31 cellular contexts compared by ENCODE assay signal in the genomic region with DNA sequence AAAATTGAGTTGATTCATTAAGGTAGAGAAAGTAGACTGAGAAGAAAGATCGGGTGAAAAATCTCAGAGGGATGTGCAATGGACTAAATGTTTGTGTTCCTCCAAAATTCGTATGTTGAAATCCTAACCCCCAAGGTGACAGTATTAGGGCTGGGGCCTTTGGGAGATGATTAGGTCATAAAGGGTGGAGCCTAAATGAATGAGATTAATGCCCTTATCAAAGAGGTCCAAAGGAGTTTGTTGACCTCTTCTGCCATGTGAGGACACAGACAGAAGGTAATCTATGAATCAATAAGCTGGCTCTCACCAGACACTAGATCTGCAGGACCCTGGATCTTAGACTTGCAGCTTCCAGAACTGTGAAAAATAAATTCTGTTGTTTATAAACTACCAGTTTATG.
"Had no signal": no experiment of that assay in that cellular context is flagged by ENCODE, and none has a peak within 500 bp of the region (broad histone marks: within the 10 kb centered on the region; RNA-seq: fewer than 3 reads in every experiment).

No MANE protein-coding gene starts in this region.

- H3K27ac ChIP-seq: ascending aorta, cardiac muscle cell, colonic mucosa, epithelial cell of prostate, pancreas, prostate gland, sigmoid colon, stomach, suprapubic skin, tibial artery, upper lobe of right lung had no signal

- H3K4me3 ChIP-seq: ascending aorta, cardiac muscle cell, colonic mucosa, pancreas, prostate gland, sigmoid colon, stomach, suprapubic skin, tibial artery, upper lobe of right lung had no signal

- H3K4me1 ChIP-seq: ascending aorta, colonic mucosa, prostate gland had no signal

- DNase-seq: activated CD4-positive, alpha-beta T cell treated with anti-CD3 and anti-CD28 coated beads for 36 hours; activated CD4-positive, alpha-beta T cell treated with anti-CD3 and anti-CD28 coated beads, Interleukin-2, amount 50 U/mL, for 4 hours; activated CD4-positive, CD25-positive, alpha-beta regulatory T cell; activated CD8-positive, alpha-beta memory T cell treated with anti-CD3 and anti-CD28 coated beads for 24 hours; activated effector memory CD4-positive, alpha-beta T cell treated with anti-CD3 and anti-CD28 coated beads, Interleukin-2, amount 50 U/mL, for 16 hours; activated naive CD4-positive, alpha-beta T cell treated with anti-CD3 and anti-CD28 coated beads, Interleukin-2, amount 10 ng/mL, durations not matched to agents 7 days and 5 days; activated naive CD8-positive, alpha-beta T cell treated with anti-CD3 and anti-CD28 coated beads, Interleukin-2, amount 10 ng/mL, durations not matched to agents 7 days and 5 days; cerebellar nuclear complex; colonic mucosa; effector CD8-positive, alpha-beta T cell; left ventricle myocardium superior; mammary epithelial cell; nephron progenitor cell; nucleus accumbens; pancreas; retina; sigmoid colon; stimulated activated CD4-positive, alpha-beta T cell treated with anti-CD3 and anti-CD28 coated beads, Interleukin-15, amount 100 ng/mL, for 24 hours; stimulated activated CD4-positive, alpha-beta T cell treated with anti-CD3 and anti-CD28 coated beads, Interleukin-2, amount 100 ng/mL, for 24 hours; stimulated activated naive B cell treated with anti-CD40 and anti-IgM and Interleukin-4, amounts not matched to agents 10 μg/mL and 1 μg/mL and 100 μg/mL, for 72 hours; stomach; T1000; tibial artery; upper lobe of right lung had no signal

- H3K27me3 Mint-ChIP-seq: stimulated activated naive B cell treated with anti-CD40 and anti-IgM and Interleukin-4, amounts not matched to agents 10 μg/mL and 1 μg/mL and 100 μg/mL, for 72 hours had no signal

- ATAC-seq: activated CD4-positive, alpha-beta T cell treated with anti-CD3 and anti-CD28 coated beads for 36 hours; left ventricle myocardium superior; pancreas; stimulated activated naive B cell treated with anti-CD40 and anti-IgM and Interleukin-4, amounts not matched to agents 10 μg/mL and 1 μg/mL and 100 μg/mL, for 72 hours; upper lobe of right lung had no signal

- H3K9me3 ChIP-seq: ascending aorta, colonic mucosa, pancreas, prostate gland, sigmoid colon, stomach, suprapubic skin, tibial artery, upper lobe of right lung had no signal

- H3K27ac Mint-ChIP-seq: activated CD4-positive, alpha-beta T cell treated with anti-CD3 and anti-CD28 coated beads for 36 hours; activated naive CD4-positive, alpha-beta T cell treated with anti-CD3 and anti-CD28 coated beads, Interleukin-2, amount 10 ng/mL, durations not matched to agents 7 days and 5 days; activated naive CD8-positive, alpha-beta T cell treated with anti-CD3 and anti-CD28 coated beads, Interleukin-2, amount 10 ng/mL, durations not matched to agents 7 days and 5 days; brain; nephron progenitor cell; stimulated activated naive B cell treated with anti-CD40 and anti-IgM and Interleukin-4, amounts not matched to agents 10 μg/mL and 1 μg/mL and 100 μg/mL, for 72 hours; T-helper 1 cell treated with Interleukin-12 subunit alpha and Interleukin-12 subunit beta and Interleukin-4 antibody, amounts not matched to agents 30 μg/mL and 1 μg/mL, for 36 hours had no signal

- H3K27me3 ChIP-seq: ascending aorta, colonic mucosa, pancreas, sigmoid colon, stomach, suprapubic skin, tibial artery, upper lobe of right lung had no signal

- H3K4me3 Mint-ChIP-seq: activated CD4-positive, alpha-beta T cell treated with anti-CD3 and anti-CD28 coated beads for 36 hours; activated naive CD4-positive, alpha-beta T cell treated with anti-CD3 and anti-CD28 coated beads, Interleukin-2, amount 10 ng/mL, durations not matched to agents 7 days and 5 days; activated naive CD8-positive, alpha-beta T cell treated with anti-CD3 and anti-CD28 coated beads, Interleukin-2, amount 10 ng/mL, durations not matched to agents 7 days and 5 days; brain; nephron progenitor cell; stimulated activated naive B cell treated with anti-CD40 and anti-IgM and Interleukin-4, amounts not matched to agents 10 μg/mL and 1 μg/mL and 100 μg/mL, for 72 hours; T-helper 1 cell treated with Interleukin-12 subunit alpha and Interleukin-12 subunit beta and Interleukin-4 antibody, amounts not matched to agents 30 μg/mL and 1 μg/mL, for 36 hours had no signal

- H3K36me3 ChIP-seq: ascending aorta, cardiac muscle cell, colonic mucosa, pancreas, prostate gland, sigmoid colon, stomach, suprapubic skin, tibial artery, upper lobe of right lung had no signal
